8 cellular contexts compared by ENCODE assay signal in the genomic region with DNA sequence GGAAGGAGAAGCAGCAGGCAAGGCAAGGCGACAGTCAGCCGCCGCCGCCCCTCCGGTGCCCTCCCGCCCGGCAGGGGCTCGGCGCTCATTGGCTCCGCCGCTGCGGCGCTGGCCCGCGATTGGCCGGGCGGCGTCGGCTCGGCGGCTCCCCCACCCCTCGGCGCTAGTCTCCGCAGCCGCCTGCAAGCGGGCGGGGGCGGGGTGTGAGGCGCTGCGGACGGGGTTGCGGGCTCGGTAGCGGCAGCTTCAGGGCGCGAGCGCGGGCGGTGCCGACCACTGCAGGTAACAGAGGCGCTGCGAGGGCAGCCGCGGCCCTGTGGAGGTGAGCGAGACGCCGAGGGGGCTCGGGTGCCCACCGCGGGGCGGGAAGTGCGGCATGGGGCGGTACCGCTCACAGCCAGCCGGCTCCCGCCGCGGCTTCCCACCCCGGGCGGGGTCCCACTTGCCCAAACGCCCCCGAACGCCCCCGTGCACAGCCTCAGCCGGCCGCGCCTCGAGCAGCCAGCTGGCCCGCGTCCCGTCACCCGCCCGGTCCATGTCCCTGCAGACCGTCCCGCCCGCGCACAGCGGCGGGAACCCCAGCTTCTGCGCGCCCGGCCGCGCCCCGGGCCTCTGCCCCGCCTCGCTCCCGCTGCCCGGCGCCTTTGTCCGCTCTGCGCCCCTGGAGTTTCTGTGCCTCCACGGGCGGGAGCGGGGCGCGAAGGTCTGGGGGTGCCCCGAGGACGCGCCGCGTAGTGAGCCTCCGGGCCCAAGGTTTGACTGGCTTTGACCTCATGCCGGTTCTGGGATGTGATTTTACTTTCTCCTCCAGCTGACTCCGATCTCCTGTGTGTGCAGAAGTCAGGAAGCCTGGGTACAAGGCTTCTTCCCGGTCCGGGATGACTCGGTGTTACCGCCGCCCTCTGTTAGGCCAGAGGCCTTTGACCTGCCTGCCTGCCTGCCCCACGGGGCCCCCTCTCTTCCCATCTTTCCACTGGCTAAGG. TPM values are rescaled to one million over a fixed set of nuclear protein-coding genes. Genes with fewer than 3 reads are reported as not detected.
DNase-seq lines count a peak whose midpoint lies in the region; ATAC-seq and TF ChIP-seq lines count a peak whose summit lies in the region.

SANBR (plus strand) TSS at position 166 of the 983 bp plus-strand sequence. CDS start 4,480 bp downstream, outside the sequence.

- H4K20me1 ChIP-seq in DOHH2 (ENCODE audit: control insufficient read depth, insufficient read depth, low read depth, low read length) (no peaks in the 10 kb centered on the region), KMS-11 (ENCODE audit: insufficient read depth) (no peaks in the 10 kb centered on the region)

- no peaks in the 10 kb centered on the region for H3K9me3 ChIP-seq in DOHH2 (ENCODE audit: control insufficient read depth, insufficient read depth, low read length)

- no peaks in the 10 kb centered on the region for H3K27me3 Mint-ChIP-seq in activated T-helper 17 cell treated with anti-CD3 and anti-CD28 coated beads, Interleukin-2, amount 50 U/mL, for 72 hours
- H3K27me3 Mint-ChIP-seq in natural killer cell treated with Interleukin-12 subunit alpha and Interleukin-12 subunit beta and Interleukin-15 and Interleukin-18, amount 100 ng/mL, for 72 hours = no peaks in the 10 kb centered on the region

- H3K36me3 ChIP-seq in DOHH2 (ENCODE audit: control insufficient read depth, low read length) (peaks cover 2% of the 10 kb centered on the region; the same call in 1 of the 2 replicates), KMS-11 (ENCODE audit: insufficient read depth) (no peaks in the 10 kb centered on the region)

- peak; percentile 97 for ATAC-seq in GM21737 (IDR thresholded peaks at IDR 0.05; ENCODE audit: unreplicated experiment)
- peak; percentile 98 for ATAC-seq in activated T-helper 17 cell treated with anti-CD3 and anti-CD28 coated beads, Interleukin-2, amount 50 U/mL, for 72 hours (replicated peaks)
- peak; percentile 99 for ATAC-seq in natural killer cell treated with Interleukin-12 subunit alpha and Interleukin-12 subunit beta and Interleukin-15 and Interleukin-18, amount 100 ng/mL, for 72 hours

- peak within 1 kb of the TSS; percentile 94 for H2AFZ ChIP-seq in KMS-11 (ENCODE audit: low read depth)

- H3K4me3 Mint-ChIP-seq in activated T-helper 17 cell treated with anti-CD3 and anti-CD28 coated beads, Interleukin-2, amount 50 U/mL, for 72 hours = peak within 1 kb of the TSS; percentile 89
- H3K4me3 Mint-ChIP-seq in natural killer cell treated with Interleukin-12 subunit alpha and Interleukin-12 subunit beta and Interleukin-15 and Interleukin-18, amount 100 ng/mL, for 72 hours = peak within 1 kb of the TSS; percentile 93

- H3K4me2 ChIP-seq in DOHH2 (ENCODE audit: low read length) (peak within 1 kb of the TSS; percentile 97), KMS-11 (peak within 1 kb of the TSS; percentile 85)

- no peaks in the 10 kb centered on the region for H3K9me2 ChIP-seq in DOHH2 (replicated peaks; ENCODE audit: control insufficient read depth, low read length)

- H3K9ac ChIP-seq in KMS-11 = peak within 1 kb of the TSS; percentile 29; the same call in 1 of the 2 replicates

- H3K4me1 ChIP-seq in DOHH2 (ENCODE audit: control insufficient read depth, low read length) (peaks cover 24% of the 10 kb centered on the region), KMS-11 (ENCODE audit: low read depth, poor library complexity, severe bottlenecking) (peaks cover 17% of the 10 kb centered on the region)

- H3K27ac ChIP-seq in DOHH2 (ENCODE audit: low read depth, low read length) = no peak within 1 kb of the TSS
- H3K27ac ChIP-seq in KMS-11 = no peak within 1 kb of the TSS

- H3K79me2 ChIP-seq in DOHH2 (ENCODE audit: control insufficient read depth, low read length) = peaks cover 9% of the 10 kb centered on the region
- no peaks in the 10 kb centered on the region for H3K79me2 ChIP-seq in KMS-11 (ENCODE audit: insufficient read depth, low read depth)

- TF ChIP-seq CTCF in DOHH2 (IDR thresholded peaks at IDR 0.05; ENCODE audit: low read depth, low read length, poor library complexity, severe bottlenecking) = peak; percentile 14
- TF ChIP-seq CTCF in KMS-11 (conservative IDR thresholded peaks at IDR 0.05; ENCODE audit: low read depth, low read length) = no peak
- no peak for TF ChIP-seq CTCF in fibroblast of the aortic adventitia (IDR thresholded peaks at IDR 0.05; ENCODE audit: insufficient read depth, low read length)

- H3K9me3 Mint-ChIP-seq in activated T-helper 17 cell treated with anti-CD3 and anti-CD28 coated beads, Interleukin-2, amount 50 U/mL, for 72 hours = no peaks in the 10 kb centered on the region
- H3K9me3 Mint-ChIP-seq in natural killer cell treated with Interleukin-12 subunit alpha and Interleukin-12 subunit beta and Interleukin-15 and Interleukin-18, amount 100 ng/mL, for 72 hours = no peaks in the 10 kb centered on the region

- H3K4me3 ChIP-seq in DOHH2 (ENCODE audit: low read length) = peak within 1 kb of the TSS; percentile 78
- peak within 1 kb of the TSS; percentile 79 for H3K4me3 ChIP-seq in KMS-11 (IDR thresholded peaks at IDR 0.05; ENCODE audit: insufficient read depth, low read depth, low read length)
- peak within 1 kb of the TSS; percentile 81 for H3K4me3 ChIP-seq in fibroblast of the aortic adventitia (ENCODE audit: low read depth, low read length)

- H3K36me3 Mint-ChIP-seq in activated T-helper 17 cell treated with anti-CD3 and anti-CD28 coated beads, Interleukin-2, amount 50 U/mL, for 72 hours (ENCODE audit: low read depth) = no peaks in the 10 kb centered on the region
- H3K36me3 Mint-ChIP-seq in natural killer cell treated with Interleukin-12 subunit alpha and Interleukin-12 subunit beta and Interleukin-15 and Interleukin-18, amount 100 ng/mL, for 72 hours = peaks cover 4% of the 10 kb centered on the region

- H3F3A ChIP-seq in DOHH2 (ENCODE audit: control insufficient read depth, insufficient read depth) = peaks cover 3% of the 10 kb centered on the region; the same call in 1 of the 2 replicates

- H3K4me1 Mint-ChIP-seq in activated T-helper 17 cell treated with anti-CD3 and anti-CD28 coated beads, Interleukin-2, amount 50 U/mL, for 72 hours = peaks cover 5% of the 10 kb centered on the region
- peaks cover 5 to 7% of the 10 kb centered on the region in 2 donors for H3K4me1 Mint-ChIP-seq in natural killer cell treated with Interleukin-12 subunit alpha and Interleukin-12 subunit beta and Interleukin-15 and Interleukin-18, amount 100 ng/mL, for 72 hours (ENCODE audit: low read depth in 2 of 2)

- peak; percentile 92 for DNase-seq in RPMI8226
- peak; percentile 59 for DNase-seq in fibroblast of the aortic adventitia (ENCODE audit: low read depth)
- peak; percentile 92 for DNase-seq in natural killer cell treated with Interleukin-12 subunit alpha and Interleukin-12 subunit beta and Interleukin-15 and Interleukin-18, amount 100 ng/mL, for 72 hours (ENCODE audit: low spot score)
- DNase-seq in stimulated activated naive CD4-positive, alpha-beta T cell (lab: John Stamatoyannopoulos, UW) = peak; percentile 69 to 83 (median 80)

- no peaks in the 10 kb centered on the region for H3K27me3 ChIP-seq in DOHH2 (ENCODE audit: control insufficient read depth, low read length)
- no peaks in the 10 kb centered on the region for H3K27me3 ChIP-seq in KMS-11 (ENCODE audit: insufficient read depth, low read depth)

- peak within 1 kb of the TSS; percentile 61 for H3K27ac Mint-ChIP-seq in activated T-helper 17 cell treated with anti-CD3 and anti-CD28 coated beads, Interleukin-2, amount 50 U/mL, for 72 hours
- peak within 1 kb of the TSS; percentile 53 to 57 for H3K27ac Mint-ChIP-seq in natural killer cell treated with Interleukin-12 subunit alpha and Interleukin-12 subunit beta and Interleukin-15 and Interleukin-18, amount 100 ng/mL, for 72 hours

RNA-seq across cellular contexts. Expression of gene SANBR, which starts in this region (rescaled TPM):
- total RNA-seq in activated T-helper 17 cell treated with anti-CD3 and anti-CD28 coated beads, Interleukin-2, amount 50 U/mL, for 72 hours = 1 to 10 TPM; 4.0 to 6.1 TPM
- total RNA-seq in fibroblast of the aortic adventitia (ENCODE audit: low replicate concordance) = 17.4 and 20.4 TPM in 2 replicates
- total RNA-seq in natural killer cell treated with Interleukin-12 subunit alpha and Interleukin-12 subunit beta and Interleukin-15 and Interleukin-18, amount 100 ng/mL, for 72 hours = 1 to 10 TPM; 1.8 to 4.7 TPM
